Comparison of ENCODE assay signal across 20 cellular contexts in the genomic region with DNA sequence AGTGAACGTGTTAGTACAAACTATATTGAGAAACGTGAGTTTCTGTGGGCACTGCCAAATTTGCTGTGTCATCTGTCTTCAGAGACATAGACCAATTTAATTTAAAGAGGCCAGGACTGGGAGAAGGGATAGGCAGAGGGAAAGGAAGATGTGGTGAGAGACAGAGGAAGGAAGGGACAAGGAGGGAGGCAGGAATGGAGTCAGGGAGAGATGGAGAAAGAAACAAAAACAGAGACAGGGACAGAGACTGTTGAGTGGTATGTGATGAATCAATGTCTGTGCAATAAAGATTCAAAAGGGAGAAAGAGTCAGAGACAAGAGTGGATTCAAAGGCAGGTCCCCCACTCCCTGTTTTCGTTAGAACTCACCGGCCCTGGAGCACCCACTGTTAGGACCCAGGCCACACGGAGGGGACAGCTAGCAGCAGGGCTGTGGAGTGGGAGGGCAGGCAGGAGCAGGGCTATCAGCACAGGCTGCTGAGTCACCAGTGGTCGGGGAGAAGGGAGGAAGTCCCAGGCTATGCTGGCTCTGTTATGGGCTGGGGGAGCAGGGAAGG. TPM values are rescaled to one million over a fixed set of nuclear protein-coding genes. Genes with fewer than 3 reads are reported as not detected.
DNase-seq lines count a peak whose midpoint lies in the region; ATAC-seq, FAIRE-seq and TF ChIP-seq lines count a peak whose summit lies in the region.
"Had no signal": no experiment of that assay in that cellular context is flagged by ENCODE, and none has a peak within 500 bp of the region (broad histone marks: within the 10 kb centered on the region; RNA-seq: fewer than 3 reads in every experiment).

No MANE protein-coding gene starts in this region.

- peak in 1 of 2 experiments; percentile 28 for DNase-seq in A549 (ENCODE audit: low read depth in 1 of 2, low spot score in 1 of 2)
- DNase-seq in GM23248, result peak; percentile 3
- DNase-seq in RPMI8226, result peak; percentile 7
- DNase-seq in endodermal cell, result peak; percentile 63
- no peak for DNase-seq in esophagus muscularis mucosa (ENCODE audit: extremely low spot score)
- DNase-seq in substantia nigra (lab: John Stamatoyannopoulos, UW), result no peak
- DNase-seq in NCI-H128 (lab: John Stamatoyannopoulos, UW; ENCODE audit: unreplicated experiment), result no peak
- DNase-seq: activated CD4-positive, alpha-beta T cell treated with anti-CD3 and anti-CD28 coated beads, Interleukin-2, amount 10 ng/mL, durations not matched to agents 24 days and 14 days; activated naive CD4-positive, alpha-beta T cell treated with Interleukin-2 at 50 U/mL for 16 hours; body of pancreas; immature natural killer cell; lower lobe of right lung; NCI-H1092; NCI-H2171 treated with DMSO at 0.1 percent for 48 hours; nephron progenitor cell; stimulated activated naive CD8-positive, alpha-beta T cell treated with anti-CD3 and anti-CD28 coated beads, Interleukin-15, Interleukin-2, amounts not matched to agents 100 U/mL and 50 U/mL, for 24 hours had no signal

- H3K36me3 ChIP-seq in GM23248 (ENCODE audit: low read depth), result no peaks in the 10 kb centered on the region
- H3K36me3 ChIP-seq in endodermal cell (ENCODE audit: control insufficient read depth, insufficient read depth, low read length), result no peaks in the 10 kb centered on the region
- H3K36me3 ChIP-seq in esophagus muscularis mucosa, result no peaks in the 10 kb centered on the region
- H3K36me3 ChIP-seq: lower lobe of right lung, vagina had no signal

- WGBS in A549 (ENCODE audit: missing lambda C conversion rate), result 24% methylated on average over 6 of the region's 6 CpGs
- WGBS in GM23248 (ENCODE audit: low coverage in 1 of 2, low lambda C conversion rate in 2 of 2, missing lambda C conversion rate in 2 of 2), 2 experiments, result 28 to 42% methylated on average over 6 of the region's 6 CpGs
- 65 to 77% methylated on average over 5 to 6 of the region's 6 CpGs for WGBS in endodermal cell (ENCODE audit: insufficient coverage in 1 of 2, insufficient read length in 1 of 2), 2 experiments
- 45% methylated on average over 6 of the region's 6 CpGs for WGBS in esophagus muscularis mucosa

- H3K4me2 ChIP-seq in A549 (peak overlapping the region; percentile 42), GM23248 (ENCODE audit: unreplicated experiment) (no peak overlapping the region)

- TF ChIP-seq CTCF in A549 (IDR thresholded peaks at IDR 0.05) (no peak), endodermal cell (conservative IDR thresholded peaks at IDR 0.05) (no peak), esophagus muscularis mucosa (IDR thresholded peaks at IDR 0.05) (no peak)

- TF ChIP-seq EP300 in A549 (IDR thresholded peaks at IDR 0.05), result no peak
- no peak for TF ChIP-seq EP300 in esophagus muscularis mucosa (IDR thresholded peaks at IDR 0.05)

- H3K9me3 ChIP-seq in A549, result no peaks in the 10 kb centered on the region
- no peaks in the 10 kb centered on the region for H3K9me3 ChIP-seq in GM23248 (ENCODE audit: low read depth)
- no peaks in the 10 kb centered on the region for H3K9me3 ChIP-seq in endodermal cell (ENCODE audit: control insufficient read depth, low read length)
- no peaks in the 10 kb centered on the region for H3K9me3 ChIP-seq in esophagus muscularis mucosa
- H3K9me3 ChIP-seq: body of pancreas, lower lobe of right lung, vagina had no signal

- H3F3A ChIP-seq in GM23248 (ENCODE audit: insufficient read depth), result no peaks in the 10 kb centered on the region

- TF ChIP-seq RAD21 in A549 (conservative IDR thresholded peaks at IDR 0.05 in 1 of 2, IDR thresholded peaks at IDR 0.05 in 1 of 2), result no peak

- H3K9ac ChIP-seq in GM23248, result no peak overlapping the region
- no peak overlapping the region for H3K9ac ChIP-seq in endodermal cell (ENCODE audit: extremely low read depth, low read length, poor library complexity, severe bottlenecking)

- no peaks in the 10 kb centered on the region for H3K36me3 Mint-ChIP-seq in endodermal cell (ENCODE audit: low read depth)
- H3K36me3 Mint-ChIP-seq: immature natural killer cell had no signal

- H3K4me3 ChIP-seq in A549 (no peak overlapping the region), GM23248 (no peak overlapping the region), endodermal cell (ENCODE audit: low read length) (no peak overlapping the region), esophagus muscularis mucosa (no peak overlapping the region)
- H3K4me3 ChIP-seq: body of pancreas, coronary artery, lower lobe of right lung, vagina had no signal

- H3K27me3 ChIP-seq in GM23248 (replicated peaks; ENCODE audit: insufficient read depth), result no peaks in the 10 kb centered on the region
- H3K27me3 ChIP-seq in endodermal cell (ENCODE audit: control insufficient read depth, insufficient read depth, low read length, poor library complexity, severe bottlenecking), result no peaks in the 10 kb centered on the region
- peaks cover 0 to 33% (median 0%) of the 10 kb centered on the region in 4 donors for H3K27me3 ChIP-seq in esophagus muscularis mucosa
- H3K27me3 ChIP-seq: body of pancreas, vagina had no signal

- POLR2A ChIA-PET in A549 (lab: Yijun Ruan, JAX), result no interaction called here

- no peaks in the 10 kb centered on the region for H3K27me3 Mint-ChIP-seq in endodermal cell (ENCODE audit: insufficient read depth)

- ATAC-seq in A549 (peak; percentile 72 to 87), HG03097 (IDR thresholded peaks at IDR 0.05; ENCODE audit: low FRiP score, unreplicated experiment) (no peak)
- ATAC-seq: body of pancreas; lower lobe of right lung; stimulated activated naive CD8-positive, alpha-beta T cell treated with anti-CD3 and anti-CD28 coated beads, Interleukin-15, Interleukin-2, amounts not matched to agents 100 U/mL and 50 U/mL, for 24 hours had no signal

- no peaks in the 10 kb centered on the region for H3K9me3 Mint-ChIP-seq in endodermal cell
- H3K9me3 Mint-ChIP-seq: activated CD4-positive, alpha-beta T cell treated with anti-CD3 and anti-CD28 coated beads, Interleukin-2, amount 10 ng/mL, durations not matched to agents 24 days and 14 days; nephron progenitor cell; T-helper 2 cell treated with Interferon-gamma antibody and Interleukin-4, amounts not matched to agents 5 μg/mL and 100 μg/mL, for 36 hours had no signal

- no peaks in the 10 kb centered on the region for H4K20me1 ChIP-seq in GM23248 (ENCODE audit: insufficient read depth)

- H3K27ac Mint-ChIP-seq in endodermal cell, result peak overlapping the region; percentile 1
- H3K27ac Mint-ChIP-seq: activated CD4-positive, alpha-beta T cell treated with anti-CD3 and anti-CD28 coated beads, Interleukin-2, amount 10 ng/mL, durations not matched to agents 24 days and 14 days; nephron progenitor cell; T-helper 2 cell treated with Interferon-gamma antibody and Interleukin-4, amounts not matched to agents 5 μg/mL and 100 μg/mL, for 36 hours had no signal

- in situ Hi-C loops in GM23248 (cut with MboI), result no loop called here

- intact Hi-C loops in esophagus muscularis mucosa (cut with DNase I), result no loop called here

- H3K4me1 ChIP-seq in A549 (peaks cover 11% of the 10 kb centered on the region), GM23248 (ENCODE audit: insufficient read depth) (no peaks in the 10 kb centered on the region), endodermal cell (ENCODE audit: control insufficient read depth, insufficient read depth, low read length) (no peaks in the 10 kb centered on the region), esophagus muscularis mucosa (no peaks in the 10 kb centered on the region)
- H3K4me1 ChIP-seq: body of pancreas, lower lobe of right lung, vagina had no signal

- no peak for TF ChIP-seq POLR2A in A549 (IDR thresholded peaks at IDR 0.05; ENCODE audit: low read length)
- TF ChIP-seq POLR2A in esophagus muscularis mucosa (IDR thresholded peaks at IDR 0.05; ENCODE audit: low read depth), result no peak

- H3K79me2 ChIP-seq in GM23248 (ENCODE audit: insufficient read depth), result no peaks in the 10 kb centered on the region

- H2AFZ ChIP-seq in GM23248, result no peak overlapping the region

- no peaks in the 10 kb centered on the region for H3K9me2 ChIP-seq in GM23248 (ENCODE audit: insufficient read depth)

- no peak for FAIRE-seq in A549 (lab: Jason Lieb, UNC)

- peaks cover 13% of the 10 kb centered on the region for H3K4me1 Mint-ChIP-seq in endodermal cell
- H3K4me1 Mint-ChIP-seq: activated CD4-positive, alpha-beta T cell treated with anti-CD3 and anti-CD28 coated beads, Interleukin-2, amount 10 ng/mL, durations not matched to agents 24 days and 14 days; immature natural killer cell; nephron progenitor cell had no signal

- H3K4me3 Mint-ChIP-seq in endodermal cell, result no peak overlapping the region
- H3K4me3 Mint-ChIP-seq: activated CD4-positive, alpha-beta T cell treated with anti-CD3 and anti-CD28 coated beads, Interleukin-2, amount 10 ng/mL, durations not matched to agents 24 days and 14 days; immature natural killer cell; nephron progenitor cell; T-helper 2 cell treated with Interferon-gamma antibody and Interleukin-4, amounts not matched to agents 5 μg/mL and 100 μg/mL, for 36 hours had no signal

- CTCF ChIA-PET in A549 (lab: Yijun Ruan, JAX), result no interaction called here

- peak overlapping the region; percentile 57 to 76 for H3K27ac ChIP-seq in A549
- no peak overlapping the region for H3K27ac ChIP-seq in GM23248
- no peak overlapping the region for H3K27ac ChIP-seq in endodermal cell (ENCODE audit: low read depth, low read length)
- no peak overlapping the region for H3K27ac ChIP-seq in esophagus muscularis mucosa (replicated peaks in 1 of 4)
- H3K27ac ChIP-seq in substantia nigra (ENCODE audit: low read depth, low read length, poor library complexity, severe bottlenecking), result no peak overlapping the region
- H3K27ac ChIP-seq: body of pancreas, coronary artery, lower lobe of right lung, vagina had no signal

TF ChIP-seq in A549, 52 proteins besides CTCF, POLR2A, EP300 and RAD21 (continues in another document):
- TF ChIP-seq EHF (CRISPR knock-in tag; IDR thresholded peaks at IDR 0.05) (no peak), NFE2L2 (conservative IDR thresholded peaks at IDR 0.05; ENCODE audit: low read length) (peak; percentile 46; the same call in 1 of the 2 replicates), ZSCAN20 (CRISPR knock-in tag; IDR thresholded peaks at IDR 0.05) (no peak), FOXS1 (CRISPR knock-in tag; IDR thresholded peaks at IDR 0.05) (no peak), SMC3 (IDR thresholded peaks at IDR 0.05) (no peak)

RNA-seq across cellular contexts. Expression of a gene that starts 51.6 kb away (rescaled TPM):
- polyA plus RNA-seq in A549 (2011; rRNA removed), result 20.7 and 22.6 TPM in 2 replicates
- polyA plus RNA-seq in A549 (2012; cell fraction: cytosol; rRNA removed), result 3.6 and 4.1 TPM in 2 replicates
- 9.4 and 11.1 TPM in 2 replicates for polyA plus RNA-seq in A549 (2012; cell fraction: nucleus; rRNA removed)
- polyA plus RNA-seq in A549 (2017; fragmentation: RNase III; extraction: RNeasy Plus Mini Kit Qiagen cat#74134 plus additional on column Dnase treatment), result 7.6 to 8.2 TPM (median 8.0 TPM) in 3 replicates
- 37.7 and 46.6 TPM in 2 replicates for polyA minus RNA-seq in A549 (2011; rRNA and poly(A)+ RNA removed)
- 12.6 and 12.9 TPM in 2 replicates for total RNA-seq in GM23248 (2014; rRNA removed; shearing (Covaris generic))
- 24.0 and 24.9 TPM in 2 replicates for polyA plus RNA-seq in GM23248 (2016; fragmentation: Nextera tagmentation; extraction: Ambion mirVana)
- 100 to 1,000 TPM in 1 of 2 donors, 10 to 100 TPM in 1; 82.5 to 107 TPM for total RNA-seq in endodermal cell
- polyA plus RNA-seq in endodermal cell (2013, experiment 1 of 2), result 36.4 TPM
- 32.1 TPM for polyA plus RNA-seq in endodermal cell (2013, experiment 2 of 2)
- total RNA-seq in esophagus muscularis mucosa, result 10 to 100 TPM; 32.5 to 37.7 (median 35.0) TPM

Comparison
In these comparisons a context has a peak if more than half of its experiments do, and no peak if none do; other contexts are left out.
1. DNase-seq: peak in GM23248 (single experiment), RPMI8226 (single experiment) and endodermal cell (single experiment); none in esophagus muscularis mucosa (single experiment), substantia nigra (0 of 49) and NCI-H128 (single experiment).
2. H3K27ac ChIP-seq: peak in A549 (2 of 2); none in GM23248 (single experiment), endodermal cell (single experiment), esophagus muscularis mucosa (0 of 4) and substantia nigra (single experiment).